ENCODE assay signal across 18 cellular contexts in genomic region chr4:99915449-99915848, GRCh38. TPM values are rescaled to one million over a fixed set of nuclear protein-coding genes. Genes with fewer than 3 reads are reported as not detected.
DNase-seq lines count a peak whose midpoint lies in the region; ATAC-seq and TF ChIP-seq lines count a peak whose summit lies in the region.
"Had no signal": no experiment of that assay in that cellular context is flagged by ENCODE, and none has a peak within 500 bp of the region (broad histone marks: within the 10 kb centered on the region; RNA-seq: fewer than 3 reads in every experiment).

No MANE protein-coding gene starts in this region.

- CTCF ChIA-PET in activated CD8-positive, alpha-beta T cell treated with anti-CD3 and anti-CD28 coated beads, Interleukin-2, amount 10 ng/mL, durations not matched to agents 7 days and 5 days (lab: Charles Lee) = no interaction called here

- intact Hi-C loops in natural killer cell (cut with micrococcal nuclease) = no loop called here

- POLR2A ChIA-PET in activated CD8-positive, alpha-beta T cell treated with anti-CD3 and anti-CD28 coated beads, Interleukin-2, amount 10 ng/mL, durations not matched to agents 7 days and 5 days (lab: Charles Lee) = no interaction called here

- H3K4me1 Mint-ChIP-seq in natural killer cell = peaks cover 20 to 37% of the 10 kb centered on the region in 2 donors
- peaks cover 15 to 21% of the 10 kb centered on the region in 2 donors for H3K4me1 Mint-ChIP-seq in natural killer cell treated with Interleukin-12 subunit alpha and Interleukin-12 subunit beta and Interleukin-15 and Interleukin-18, amount 100 ng/mL, for 72 hours (ENCODE audit: low read depth in 2 of 2)
- peaks cover 20% of the 10 kb centered on the region for H3K4me1 Mint-ChIP-seq in activated CD8-positive, alpha-beta T cell treated with anti-CD3 and anti-CD28 coated beads, Interleukin-2, amount 10 ng/mL, durations not matched to agents 7 days and 5 days (ENCODE audit: low read depth)
- H3K4me1 Mint-ChIP-seq: GM23338 had no signal

- no peak overlapping the region for H3K4me3 ChIP-seq in astrocyte of the spinal cord (ENCODE audit: low read depth, low read length)
- H3K4me3 ChIP-seq: GM23338, SJCRH30 had no signal

- ATAC-seq in natural killer cell (no peak), GM18868 (IDR thresholded peaks at IDR 0.05; ENCODE audit: unreplicated experiment) (no peak), GM21737 (IDR thresholded peaks at IDR 0.05; ENCODE audit: unreplicated experiment) (no peak)
- no peak for ATAC-seq in natural killer cell treated with Interleukin-12 subunit alpha and Interleukin-12 subunit beta and Interleukin-15 and Interleukin-18, amount 100 ng/mL, for 72 hours
- no peak for ATAC-seq in activated CD8-positive, alpha-beta T cell treated with anti-CD3 and anti-CD28 coated beads, Interleukin-2, amount 10 ng/mL, durations not matched to agents 7 days and 5 days
- ATAC-seq: GM23338, HepG2, PC-3 had no signal

- peak overlapping the region; percentile 37 to 59 for H3K27ac Mint-ChIP-seq in natural killer cell
- H3K27ac Mint-ChIP-seq in natural killer cell treated with Interleukin-12 subunit alpha and Interleukin-12 subunit beta and Interleukin-15 and Interleukin-18, amount 100 ng/mL, for 72 hours = no peak overlapping the region
- peak overlapping the region; percentile 51 for H3K27ac Mint-ChIP-seq in activated CD8-positive, alpha-beta T cell treated with anti-CD3 and anti-CD28 coated beads, Interleukin-2, amount 10 ng/mL, durations not matched to agents 7 days and 5 days
- H3K27ac Mint-ChIP-seq: GM23338 had no signal

- peaks cover 4 to 7% of the 10 kb centered on the region in 2 donors for H3K9me3 Mint-ChIP-seq in natural killer cell
- no peaks in the 10 kb centered on the region for H3K9me3 Mint-ChIP-seq in natural killer cell treated with Interleukin-12 subunit alpha and Interleukin-12 subunit beta and Interleukin-15 and Interleukin-18, amount 100 ng/mL, for 72 hours
- no peaks in the 10 kb centered on the region for H3K9me3 Mint-ChIP-seq in activated CD8-positive, alpha-beta T cell treated with anti-CD3 and anti-CD28 coated beads, Interleukin-2, amount 10 ng/mL, durations not matched to agents 7 days and 5 days (ENCODE audit: insufficient read depth)
- H3K9me3 Mint-ChIP-seq: GM23338 had no signal

- in situ Hi-C loops in astrocyte of the spinal cord (cut with HindIII; ENCODE audit: low sequenced_read_pairs) = no loop called here

- no peak overlapping the region for H3K4me3 Mint-ChIP-seq in natural killer cell
- no peak overlapping the region for H3K4me3 Mint-ChIP-seq in natural killer cell treated with Interleukin-12 subunit alpha and Interleukin-12 subunit beta and Interleukin-15 and Interleukin-18, amount 100 ng/mL, for 72 hours
- H3K4me3 Mint-ChIP-seq in activated CD8-positive, alpha-beta T cell treated with anti-CD3 and anti-CD28 coated beads, Interleukin-2, amount 10 ng/mL, durations not matched to agents 7 days and 5 days = no peak overlapping the region
- H3K4me3 Mint-ChIP-seq: GM23338 had no signal

- no peaks in the 10 kb centered on the region for H3K27me3 Mint-ChIP-seq in natural killer cell (ENCODE audit: low read depth in 2 of 2)
- no peaks in the 10 kb centered on the region for H3K27me3 Mint-ChIP-seq in natural killer cell treated with Interleukin-12 subunit alpha and Interleukin-12 subunit beta and Interleukin-15 and Interleukin-18, amount 100 ng/mL, for 72 hours
- no peaks in the 10 kb centered on the region for H3K27me3 Mint-ChIP-seq in activated CD8-positive, alpha-beta T cell treated with anti-CD3 and anti-CD28 coated beads, Interleukin-2, amount 10 ng/mL, durations not matched to agents 7 days and 5 days (ENCODE audit: low read depth)

- DNase-seq in natural killer cell (no peak), astrocyte of the spinal cord (ENCODE audit: low read depth, low spot score) (peak; percentile 4), non-pigmented ciliary epithelial cell (ENCODE audit: low read depth) (peak; percentile 28)
- no peak for DNase-seq in natural killer cell treated with Interleukin-12 subunit alpha and Interleukin-12 subunit beta and Interleukin-15 and Interleukin-18, amount 100 ng/mL, for 72 hours (ENCODE audit: low spot score)
- DNase-seq in activated CD8-positive, alpha-beta T cell treated with anti-CD3 and anti-CD28 coated beads, Interleukin-2, amount 10 ng/mL, durations not matched to agents 7 days and 5 days = no peak
- DNase-seq in stimulated activated CD4-positive, alpha-beta T cell treated with anti-CD3 and anti-CD28 coated beads, Interleukin-12 subunit alpha, Interleukin-12 subunit beta, amount 100 ng/mL, for 4 hours = no peak
- DNase-seq: C1 segment of cervical spinal cord, DMS53, NCI-H1436 treated with DMSO at 0.1 percent for 48 hours, NCI-H2081, NCI-H510A treated with DMSO at 0.1 percent for 48 hours, NCI-H82, PC-3, SJCRH30 had no signal

- TF ChIP-seq CTCF in natural killer cell (IDR thresholded peaks at IDR 0.05) = no peak
- no peak for TF ChIP-seq CTCF in astrocyte of the spinal cord (IDR thresholded peaks at IDR 0.05; ENCODE audit: low read depth, low read length)

- peaks cover 27% of the 10 kb centered on the region for H3K36me3 Mint-ChIP-seq in natural killer cell
- peaks cover 28% of the 10 kb centered on the region for H3K36me3 Mint-ChIP-seq in natural killer cell treated with Interleukin-12 subunit alpha and Interleukin-12 subunit beta and Interleukin-15 and Interleukin-18, amount 100 ng/mL, for 72 hours
- peaks cover 60% of the 10 kb centered on the region for H3K36me3 Mint-ChIP-seq in activated CD8-positive, alpha-beta T cell treated with anti-CD3 and anti-CD28 coated beads, Interleukin-2, amount 10 ng/mL, durations not matched to agents 7 days and 5 days (ENCODE audit: low read depth)

RNA-seq across cellular contexts. Expression of gene LAMTOR3, which starts 21.2 kb away (rescaled TPM):
- total RNA-seq in natural killer cell = 10 to 100 TPM; 18.1 to 29.9 (median 25.9) TPM
- 10 to 100 TPM; 13.9 to 32.3 TPM for total RNA-seq in natural killer cell treated with Interleukin-12 subunit alpha and Interleukin-12 subunit beta and Interleukin-15 and Interleukin-18, amount 100 ng/mL, for 72 hours
- total RNA-seq in activated CD8-positive, alpha-beta T cell treated with anti-CD3 and anti-CD28 coated beads, Interleukin-2, amount 10 ng/mL, durations not matched to agents 7 days and 5 days = 10 to 100 TPM; 26.8 to 28.8 TPM

RNA-seq across cellular contexts. Expression of gene DNAJB14, which starts 31.0 kb away (rescaled TPM):
- 10 to 100 TPM; 81.0 to 90.0 (median 86.1) TPM for total RNA-seq in natural killer cell
- 10 to 100 TPM; 51.4 to 70.3 TPM for total RNA-seq in natural killer cell treated with Interleukin-12 subunit alpha and Interleukin-12 subunit beta and Interleukin-15 and Interleukin-18, amount 100 ng/mL, for 72 hours
- total RNA-seq in activated CD8-positive, alpha-beta T cell treated with anti-CD3 and anti-CD28 coated beads, Interleukin-2, amount 10 ng/mL, durations not matched to agents 7 days and 5 days = 10 to 100 TPM; 52.7 to 54.6 TPM

RNA-seq across cellular contexts. Expression of gene H2AZ1, which starts 34.6 kb away (rescaled TPM):
- 10 to 100 TPM; 87.7 to 91.3 (median 89.5) TPM for total RNA-seq in natural killer cell
- 100 to 1,000 TPM; 429 to 580 TPM for total RNA-seq in natural killer cell treated with Interleukin-12 subunit alpha and Interleukin-12 subunit beta and Interleukin-15 and Interleukin-18, amount 100 ng/mL, for 72 hours
- 100 to 1,000 TPM; 603 to 643 TPM for total RNA-seq in activated CD8-positive, alpha-beta T cell treated with anti-CD3 and anti-CD28 coated beads, Interleukin-2, amount 10 ng/mL, durations not matched to agents 7 days and 5 days

Comparison
In these comparisons a context has a peak if more than half of its experiments do, and no peak if none do; other contexts are left out.
1. H3K27ac Mint-ChIP-seq: peak in natural killer cell (2 of 2) and activated CD8-positive, alpha-beta T cell treated with anti-CD3 and anti-CD28 coated beads, Interleukin-2, amount 10 ng/mL, durations not matched to agents 7 days and 5 days (single experiment); none in natural killer cell treated with Interleukin-12 subunit alpha and Interleukin-12 subunit beta and Interleukin-15 and Interleukin-18, amount 100 ng/mL, for 72 hours (0 of 2).
2. RNA of gene H2AZ1, which starts 34.6 kb away (total RNA-seq): 603 to 643 TPM in activated CD8-positive, alpha-beta T cell treated with anti-CD3 and anti-CD28 coated beads, Interleukin-2, amount 10 ng/mL, durations not matched to agents 7 days and 5 days and 429 to 580 TPM in natural killer cell treated with Interleukin-12 subunit alpha and Interleukin-12 subunit beta and Interleukin-15 and Interleukin-18, amount 100 ng/mL, for 72 hours; 87.7 to 91.3 TPM in natural killer cell; every median in the first group is over 4 times any median in the second.
3. DNase-seq: peak in astrocyte of the spinal cord (single experiment) and non-pigmented ciliary epithelial cell (single experiment); none in natural killer cell (single experiment), natural killer cell treated with Interleukin-12 subunit alpha and Interleukin-12 subunit beta and Interleukin-15 and Interleukin-18, amount 100 ng/mL, for 72 hours (single experiment), activated CD8-positive, alpha-beta T cell treated with anti-CD3 and anti-CD28 coated beads, Interleukin-2, amount 10 ng/mL, durations not matched to agents 7 days and 5 days (single experiment) and stimulated activated CD4-positive, alpha-beta T cell treated with anti-CD3 and anti-CD28 coated beads, Interleukin-12 subunit alpha, Interleukin-12 subunit beta, amount 100 ng/mL, for 4 hours (single experiment).